In the genomic region with DNA sequence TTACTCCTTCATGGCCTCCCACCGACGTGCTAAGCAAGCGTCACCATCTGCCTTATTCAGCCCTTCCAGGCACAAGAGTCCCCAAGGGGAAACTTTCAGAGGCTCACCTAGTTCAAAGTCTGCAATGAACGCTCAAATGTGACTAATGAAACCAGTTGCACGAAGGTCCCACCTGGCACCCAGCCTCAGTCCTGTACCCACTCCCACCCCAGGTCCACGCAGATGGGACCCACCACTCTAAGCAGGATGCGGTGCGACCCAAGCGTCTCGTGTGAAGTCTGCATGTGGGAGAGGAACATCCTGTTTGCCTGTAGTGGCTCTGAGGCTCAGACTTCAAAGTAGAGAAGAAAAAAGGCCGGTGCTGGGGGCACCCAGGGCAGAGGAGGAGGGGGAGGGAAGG, we compare ENCODE assay signal across 8 cellular contexts.
A peak's percentile ranks its signal among the peaks of the same experiment; 100 is the strongest.
DNase-seq lines count a peak whose midpoint lies in the region; ATAC-seq and TF ChIP-seq lines count a peak whose summit lies in the region.

No MANE protein-coding gene starts in this region.

- DNase-seq in activated CD4-positive, CD25-positive, alpha-beta regulatory T cell treated with anti-CD3 and anti-CD28 coated beads, Interleukin-2, amount 50 U/mL, for 72 hours: peak; percentile 72
- DNase-seq in effector memory CD4-positive, alpha-beta T cell: peak; percentile 48 to 83 (median 63)
- DNase-seq in stimulated activated CD8-positive, alpha-beta memory T cell treated with anti-CD3 and anti-CD28 coated beads, Interleukin-4, amount 100 ng/mL, for 24 hours (ENCODE audit: low read depth): peak; percentile 68
- DNase-seq in EL (no peak), OCI-M2 (lab: John Stamatoyannopoulos, UW; ENCODE audit: unreplicated experiment) (no peak), foreskin fibroblast (no peak)

- H3K27me3 ChIP-seq in effector memory CD4-positive, alpha-beta T cell (replicated peaks; ENCODE audit: control insufficient read depth, insufficient read depth, low read length, poor library complexity, severe bottlenecking): no peaks in the 10 kb centered on the region

- ATAC-seq in GM21825 (IDR thresholded peaks at IDR 0.05; ENCODE audit: unreplicated experiment): peak; percentile 56
- no peak for ATAC-seq in GM18502 (IDR thresholded peaks at IDR 0.05; ENCODE audit: poor library complexity, unreplicated experiment)

- peaks cover 67% of the 10 kb centered on the region for H3K4me1 ChIP-seq in effector memory CD4-positive, alpha-beta T cell (ENCODE audit: control insufficient read depth, insufficient read depth, low read length, poor library complexity, severe bottlenecking)

- H3K27ac ChIP-seq in effector memory CD4-positive, alpha-beta T cell (ENCODE audit: insufficient read depth, low read length, poor library complexity, severe bottlenecking): peak overlapping the region; percentile 82

- H3K9me3 ChIP-seq in effector memory CD4-positive, alpha-beta T cell (ENCODE audit: control insufficient read depth, low read length): no peaks in the 10 kb centered on the region

- H3K4me3 ChIP-seq in effector memory CD4-positive, alpha-beta T cell (ENCODE audit: insufficient read depth, low read depth, low read length, poor library complexity, severe bottlenecking): peak overlapping the region; percentile 35
- H3K4me3 ChIP-seq in foreskin fibroblast (ENCODE audit: low read depth in 1 of 2, low read length in 2 of 2): no peak overlapping the region

- no peak for TF ChIP-seq CTCF in foreskin fibroblast (IDR thresholded peaks at IDR 0.05; ENCODE audit: low read depth, low read length)

- peaks cover 7% of the 10 kb centered on the region for H3K36me3 ChIP-seq in effector memory CD4-positive, alpha-beta T cell (ENCODE audit: control insufficient read depth, insufficient read depth, low read length)

Comparison
In these comparisons a context has a peak if more than half of its experiments do, and no peak if none do; other contexts are left out.
1. DNase-seq: peak in activated CD4-positive, CD25-positive, alpha-beta regulatory T cell treated with anti-CD3 and anti-CD28 coated beads, Interleukin-2, amount 50 U/mL, for 72 hours (single experiment), effector memory CD4-positive, alpha-beta T cell (3 of 3) and stimulated activated CD8-positive, alpha-beta memory T cell treated with anti-CD3 and anti-CD28 coated beads, Interleukin-4, amount 100 ng/mL, for 24 hours (single experiment); none in EL (single experiment), OCI-M2 (single experiment) and foreskin fibroblast (0 of 2).